In the genomic region with DNA sequence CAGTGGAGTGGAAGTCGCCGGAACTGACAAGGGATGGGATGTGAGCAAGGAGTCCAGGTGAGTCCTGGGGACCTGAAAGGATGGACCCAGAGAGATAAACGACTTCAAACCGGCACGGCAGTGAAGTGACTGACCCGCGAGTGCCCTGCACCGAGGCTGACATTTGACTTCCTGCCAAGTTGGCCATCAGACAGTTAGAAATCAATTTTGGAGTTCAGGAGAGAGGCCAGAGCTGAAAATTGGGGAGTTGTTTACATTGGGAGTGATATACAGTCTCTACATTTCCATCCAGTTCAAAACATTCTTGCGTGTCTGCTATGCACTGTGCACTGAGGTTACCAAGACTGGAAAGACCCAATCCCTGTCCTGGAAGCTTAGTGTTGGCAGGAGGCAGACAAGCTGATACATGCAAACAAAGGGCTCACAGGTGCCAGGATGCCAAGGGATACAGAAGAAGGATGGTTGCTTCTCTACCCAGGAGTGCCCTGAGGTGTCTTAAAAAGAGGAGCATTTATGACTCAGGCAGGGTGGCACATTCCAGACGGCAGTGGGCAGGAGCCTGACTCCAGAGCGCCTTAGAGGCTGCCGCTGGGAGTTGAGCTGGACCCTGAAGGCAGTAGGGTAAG, we compare ENCODE assay signal across 26 cellular contexts.
DNase-seq lines count a peak whose midpoint lies in the region; ATAC-seq and TF ChIP-seq lines count a peak whose summit lies in the region.
"Had no signal": no experiment of that assay in that cellular context is flagged by ENCODE, and none has a peak within 500 bp of the region (broad histone marks: within the 10 kb centered on the region; RNA-seq: fewer than 3 reads in every experiment).

No MANE protein-coding gene starts in this region.

- H3K9me3 ChIP-seq in HCT116 (ENCODE audit: control insufficient read depth in 1 of 2, insufficient read depth in 1 of 2, low read depth in 1 of 2, low read length in 2 of 2) (peaks cover 0 to 4% of the 10 kb centered on the region in 2 experiments; a peak in 1 of 4 replicates), prostate gland (no peaks in the 10 kb centered on the region)
- H3K9me3 ChIP-seq: thyroid gland had no signal

- H2AFZ ChIP-seq in HCT116 (ENCODE audit: low read depth, low read length, poor library complexity, severe bottlenecking), result no peak overlapping the region

- no peaks in the 10 kb centered on the region for H3K27me3 ChIP-seq in HCT116 (ENCODE audit: insufficient read depth, low read length)
- no peaks in the 10 kb centered on the region for H3K27me3 ChIP-seq in foreskin keratinocyte
- H3K27me3 ChIP-seq in prostate gland (replicated peaks; ENCODE audit: insufficient read depth), result no peaks in the 10 kb centered on the region
- H3K27me3 ChIP-seq: thyroid gland had no signal

- TF ChIP-seq RAD21 in HCT116 (IDR thresholded peaks at IDR 0.05; ENCODE audit: low read depth), result no peak

- peak overlapping the region; percentile 60 for H3K4me2 ChIP-seq in HCT116 (ENCODE audit: low read length)
- H3K4me2 ChIP-seq: KMS-11 had no signal

- CTCF ChIA-PET in HCT116 (lab: Charles Lee), result interaction anchor here (0.6 to 0.8 kb wide), 4 partner anchors 11 to 280 kb away, joined by 3 to 5 read pairs (median 4); no protein-coding TSS in a partner anchor
- CTCF ChIA-PET in RWPE1 (lab: Yijun Ruan, JAX), result interaction anchor here (0.6 to 1.0 kb wide), 4 partner anchors 15 to 310 kb away, joined by 3 to 12 read pairs (median 4); no protein-coding TSS in a partner anchor

- RAD21 ChIA-PET in HCT116 (lab: Charles Lee; ENCODE audit: low non-redundant PET in 1 of 2, low total read pairs in 2 of 2, uncharacterized antibody in 2 of 2, unreplicated experiment in 2 of 2), result interaction anchor here in 1 of 2 experiments (0.8 kb wide), 1 partner anchor 272 kb away, joined by 3 read pairs; no protein-coding TSS in a partner anchor

- DNase-seq in HCT116 (ENCODE audit: low read depth, low spot score) (peak; percentile 66), RWPE1 (ENCODE audit: low spot score) (peak; percentile 89), foreskin keratinocyte (peak; percentile 88 to 91), prostate gland (ENCODE audit: low spot score) (peak; percentile 63)
- no peak for DNase-seq in effector CD4-positive, alpha-beta T cell
- DNase-seq: activated CD4-positive, alpha-beta T cell treated with anti-CD3 and anti-CD28 coated beads for 48 hours; activated naive CD4-positive, alpha-beta T cell treated with anti-CD3 and anti-CD28 coated beads for 36 hours; anterior cingulate cortex; caudate nucleus; CD4-positive, CD25-positive, alpha-beta regulatory T cell; DMS 273 treated with DMSO at 0.1 percent for 48 hours; left cardiac atrium; mesendoderm; naive B cell; NCI-H1694 treated with DMSO at 0.1 percent for 48 hours; NCI-H2171 treated with DMSO at 0.1 percent for 48 hours; NCI-H524 treated with DMSO at 0.1 percent for 48 hours; occipital lobe; stimulated activated naive CD8-positive, alpha-beta T cell treated with anti-CD3 and anti-CD28 coated beads, Interleukin-15, amount 100 ng/mL, for 72 hours; T-helper 2 cell; thyroid gland had no signal

- WGBS in prostate gland, result 49% methylated on average over 12 of the region's 12 CpGs

- peak overlapping the region; percentile 61 for H3K9ac ChIP-seq in HCT116 (ENCODE audit: low read length)
- H3K9ac ChIP-seq: KMS-11 had no signal

- H4K20me1 ChIP-seq in HCT116 (ENCODE audit: insufficient read depth), result no peaks in the 10 kb centered on the region

- peaks cover 54 to 80% of the 10 kb centered on the region in 2 experiments for H3K4me1 ChIP-seq in HCT116 (ENCODE audit: control insufficient read depth in 1 of 2, insufficient read depth in 2 of 2, low read length in 2 of 2)
- peaks cover 10% of the 10 kb centered on the region for H3K4me1 ChIP-seq in foreskin keratinocyte
- H3K4me1 ChIP-seq in prostate gland (replicated peaks), result peaks cover 3% of the 10 kb centered on the region

- TSS peak; percentile 95 for BruUV-seq in HCT116 (replicated peaks; lab: Mats Ljungman, UMichigan)

- intact Hi-C loops in HCT116 (cut with micrococcal nuclease) (no loop called here), prostate gland (cut with DNase I) (no loop called here)

- peak overlapping the region; percentile 96 for H3K27ac ChIP-seq in HCT116 (ENCODE audit: low read depth, low read length)
- peak overlapping the region; percentile 62 for H3K27ac ChIP-seq in RWPE1
- no peak overlapping the region for H3K27ac ChIP-seq in foreskin keratinocyte
- no peak overlapping the region for H3K27ac ChIP-seq in prostate gland
- H3K27ac ChIP-seq: KMS-11, thyroid gland had no signal

- H3K9me2 ChIP-seq in HCT116 (ENCODE audit: insufficient read depth), result no peaks in the 10 kb centered on the region

- POLR2A ChIA-PET in HCT116 (lab: Charles Lee), result interaction anchor here (0.8 to 7.9 kb wide), 4 partner anchors 8 to 273 kb away, joined by 3 to 41 read pairs (median 7); no protein-coding TSS in a partner anchor
- POLR2A ChIA-PET in RWPE1 (lab: Yijun Ruan, JAX; ENCODE audit: low non-redundant PET), result no interaction called here

- TF ChIP-seq POLR2A in HCT116 (IDR thresholded peaks at IDR 0.05; ENCODE audit: borderline replicate concordance, extremely low read depth, insufficient read depth, insufficient read length) (no peak), prostate gland (IDR thresholded peaks at IDR 0.05) (no peak)

- H3K79me2 ChIP-seq in HCT116 (ENCODE audit: insufficient read depth, low read length), result peaks cover 41% of the 10 kb centered on the region

- peak in 2 of 3 experiments; percentile 44 to 58; a peak in 4 of 6 replicates for TF ChIP-seq CTCF in HCT116 (IDR thresholded peaks at IDR 0.05 in 2 of 3, conservative IDR thresholded peaks at IDR 0.05 in 1 of 3; ENCODE audit: borderline replicate concordance in 1 of 3, insufficient read depth in 1 of 3, low read depth in 2 of 3, low read length in 2 of 3)
- no peak for TF ChIP-seq CTCF in RWPE1 (conservative IDR thresholded peaks at IDR 0.05; ENCODE audit: low read depth)
- TF ChIP-seq CTCF in foreskin keratinocyte (conservative IDR thresholded peaks at IDR 0.05), result peak; percentile 54
- TF ChIP-seq CTCF in prostate gland (IDR thresholded peaks at IDR 0.05), result no peak

- ATAC-seq in HCT116, result peak; percentile 93
- peak; percentile 98 for ATAC-seq in foreskin keratinocyte
- no peak for ATAC-seq in GM19035 (IDR thresholded peaks at IDR 0.05; ENCODE audit: unreplicated experiment)
- no peak for ATAC-seq in HG03159 (IDR thresholded peaks at IDR 0.05; ENCODE audit: unreplicated experiment)
- ATAC-seq: sciatic nerve; SK-N-SH treated with all-trans-retinoic acid at 6 μM for 48 hours; stimulated activated naive CD8-positive, alpha-beta T cell treated with anti-CD3 and anti-CD28 coated beads, Interleukin-15, amount 100 ng/mL, for 72 hours had no signal

- no peak overlapping the region for H3K4me3 ChIP-seq in HCT116 (replicated peaks in 1 of 2; ENCODE audit: low read depth in 1 of 2, low read length in 2 of 2)
- H3K4me3 ChIP-seq in prostate gland, result no peak overlapping the region
- H3K4me3 ChIP-seq: thyroid gland had no signal

- peaks cover 0 to 33% of the 10 kb centered on the region in 2 experiments; a peak in 1 of 4 replicates for H3K36me3 ChIP-seq in HCT116 (ENCODE audit: control insufficient read depth in 1 of 2, insufficient read depth in 2 of 2, low read length in 2 of 2)
- no peaks in the 10 kb centered on the region for H3K36me3 ChIP-seq in prostate gland
- H3K36me3 ChIP-seq: thyroid gland had no signal

TF ChIP-seq in HCT116, 20 proteins besides CTCF, POLR2A, EP300 and RAD21:
- TF ChIP-seq TCF7L2 (IDR thresholded peaks at IDR 0.05; ENCODE audit: borderline replicate concordance, extremely low read depth, insufficient read depth, insufficient read length) (peak; percentile 69), POLR2AphosphoS5 (IDR thresholded peaks at IDR 0.05; ENCODE audit: low read depth, low read length) (peak; percentile 62), EZH2 (IDR thresholded peaks at IDR 0.05) (no peak), YY1 (IDR thresholded peaks at IDR 0.05; ENCODE audit: extremely low read depth, insufficient replicate concordance, low read depth, low read length) (peak; percentile 43)

Comparison
In these comparisons a context has a peak if more than half of its experiments do, and no peak if none do; other contexts are left out.
1. ATAC-seq: peak in HCT116 (single experiment) and foreskin keratinocyte (single experiment); none in GM19035 (single experiment) and HG03159 (single experiment).
2. H3K27ac ChIP-seq: peak in HCT116 (single experiment) and RWPE1 (single experiment); none in foreskin keratinocyte (single experiment) and prostate gland (0 of 2).
3. CTCF ChIP-seq: peak in HCT116 (2 of 3) and foreskin keratinocyte (single experiment); none in RWPE1 (single experiment) and prostate gland (0 of 4).